ENCODE assay signal across 2 cellular contexts in the genomic region with DNA sequence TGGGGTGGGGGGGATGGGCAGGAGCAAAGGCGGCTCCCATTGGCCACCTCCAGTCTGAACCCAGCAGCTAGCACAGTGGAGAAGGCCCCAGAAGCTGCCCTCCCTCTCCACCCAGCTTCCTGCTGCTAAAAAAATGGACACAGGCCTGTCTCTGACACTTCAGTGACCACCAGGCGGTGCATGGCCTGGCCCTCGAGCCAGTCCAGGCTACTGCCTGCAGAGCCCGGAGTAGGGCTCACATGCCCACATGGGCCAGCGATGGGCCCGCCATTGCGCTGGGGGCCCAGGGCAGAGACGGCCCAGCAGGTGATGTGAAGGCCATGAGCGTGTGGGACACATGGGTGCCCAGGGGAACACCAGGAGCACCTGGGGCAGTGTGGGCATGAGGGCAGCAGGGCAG.
TF ChIP-seq lines count a peak whose summit lies in the region.

No MANE protein-coding gene starts in this region.

TF ChIP-seq in SK-N-SH treated with all-trans-retinoic acid at 6 μM for 48 hours, 23 proteins besides CTCF, POLR2A, EP300 and RAD21 (continued from another document):
- TF ChIP-seq, protein P1, sequence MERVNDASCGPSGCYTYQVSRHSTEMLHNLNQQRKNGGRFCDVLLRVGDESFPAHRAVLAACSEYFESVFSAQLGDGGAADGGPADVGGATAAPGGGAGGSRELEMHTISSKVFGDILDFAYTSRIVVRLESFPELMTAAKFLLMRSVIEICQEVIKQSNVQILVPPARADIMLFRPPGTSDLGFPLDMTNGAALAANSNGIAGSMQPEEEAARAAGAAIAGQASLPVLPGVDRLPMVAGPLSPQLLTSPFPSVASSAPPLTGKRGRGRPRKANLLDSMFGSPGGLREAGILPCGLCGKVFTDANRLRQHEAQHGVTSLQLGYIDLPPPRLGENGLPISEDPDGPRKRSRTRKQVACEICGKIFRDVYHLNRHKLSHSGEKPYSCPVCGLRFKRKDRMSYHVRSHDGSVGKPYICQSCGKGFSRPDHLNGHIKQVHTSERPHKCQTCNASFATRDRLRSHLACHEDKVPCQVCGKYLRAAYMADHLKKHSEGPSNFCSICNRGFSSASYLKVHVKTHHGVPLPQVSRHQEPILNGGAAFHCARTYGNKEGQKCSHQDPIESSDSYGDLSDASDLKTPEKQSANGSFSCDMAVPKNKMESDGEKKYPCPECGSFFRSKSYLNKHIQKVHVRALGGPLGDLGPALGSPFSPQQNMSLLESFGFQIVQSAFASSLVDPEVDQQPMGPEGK (CRISPR knock-in tag; IDR thresholded peaks at IDR 0.05; ENCODE audit: borderline replicate concordance): no peak
- TF ChIP-seq PPARA (CRISPR knock-in tag; IDR thresholded peaks at IDR 0.05; ENCODE audit: borderline replicate concordance): no peak
TF ChIP-seq in SK-N-SH treated with all-trans-retinoic acid at 6 μM for 48 hours: peak in this region for 0.

TF ChIP-seq in SK-N-SH, 30 proteins besides CTCF, POLR2A, EP300 and RAD21 (continued from another document):
- TF ChIP-seq ZBTB33 (IDR thresholded peaks at IDR 0.05; ENCODE audit: borderline replicate concordance, low read depth): no peak
